20 cellular contexts compared by ENCODE assay signal in the genomic region with DNA sequence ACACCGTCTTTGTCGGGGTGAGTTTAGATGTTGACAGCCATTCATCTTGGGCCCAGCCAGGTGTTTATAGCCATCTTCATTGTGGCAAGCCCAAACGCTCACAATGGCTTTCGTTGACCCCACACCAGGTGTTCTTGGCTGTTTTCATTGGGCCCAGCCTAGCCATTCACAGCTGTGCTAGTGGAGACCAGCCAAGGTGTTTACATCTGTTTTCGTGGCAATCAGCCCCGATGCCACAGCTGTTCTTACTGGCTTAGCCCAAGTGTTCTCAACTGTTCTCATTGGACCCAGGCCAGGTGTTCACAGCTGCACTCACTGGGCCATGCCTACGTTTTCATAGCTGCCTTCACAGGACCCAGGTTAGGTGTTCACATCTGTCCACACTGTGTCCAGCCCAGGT.
"Had no signal": no experiment of that assay in that cellular context is flagged by ENCODE, and none has a peak within 500 bp of the region (broad histone marks: within the 10 kb centered on the region; RNA-seq: fewer than 3 reads in every experiment).

No MANE protein-coding gene starts in this region.

- DNase-seq: Karpas-422; KG1; MV-4-11; NCI-H1048; NCI-H1105; NCI-H1417; NCI-H1436 treated with DMSO at 0.1 percent for 48 hours; NCI-H1694; NCI-H187 treated with DMSO at 0.1 percent for 48 hours; NCI-H2029 treated with DMSO at 0.1 percent for 48 hours; NCI-H2171 treated with DMSO at 0.1 percent for 48 hours; NCI-H345; NCI-H446 treated with DMSO at 0.1 percent for 48 hours; NCI-H510A treated with DMSO at 0.1 percent for 48 hours; NCI-H526; NK-92 treated with Interleukin-12 subunit alpha and Interleukin-12 subunit beta, amount 100 ng/mL, for 24 hours; SHP77; T-helper 2 cell had no signal

- ATAC-seq: SK-N-SH treated with all-trans-retinoic acid at 6 μM for 48 hours had no signal

- H3K27ac ChIP-seq: RWPE1 had no signal
